In genomic region chr3:73493543-73494314, GRCh38 we compare ENCODE assay signal across 18 cellular contexts.
DNase-seq lines count a peak whose midpoint lies in the region; ATAC-seq, FAIRE-seq and TF ChIP-seq lines count a peak whose summit lies in the region.
"Had no signal": no experiment of that assay in that cellular context is flagged by ENCODE, and none has a peak within 500 bp of the region (broad histone marks: within the 10 kb centered on the region; RNA-seq: fewer than 3 reads in every experiment).

No MANE protein-coding gene starts in this region.

- no peak for DNase-seq in HEK293T (ENCODE audit: extremely low spot score)
- DNase-seq in astrocyte (ENCODE audit: low read depth), result peak; percentile 87
- DNase-seq in heart left ventricle, result no peak
- DNase-seq in COLO829 (ENCODE audit: low spot score), result no peak
- DNase-seq in NCI-H345 (lab: John Stamatoyannopoulos, UW), result no peak
- no peak for DNase-seq in NCI-H1105 treated with DMSO at 0.1 percent for 48 hours (lab: John Stamatoyannopoulos, UW)
- DNase-seq: CD8-positive, alpha-beta T cell; mucosa of descending colon; NCI-H1092; NCI-H510A treated with DMSO at 0.1 percent for 48 hours; stimulated activated CD4-positive, alpha-beta T cell treated with anti-CD3 and anti-CD28 coated beads, Interleukin-4, amount 100 ng/mL, for 4 hours; stimulated activated naive B cell treated with anti-CD40 and anti-IgM and Interleukin-4, amounts not matched to agents 10 μg/mL and 1 μg/mL and 100 μg/mL, for 72 hours had no signal

- H3K4me2 ChIP-seq in astrocyte (ENCODE audit: low read length) (peak overlapping the region; percentile 51), skeletal muscle satellite cell (ENCODE audit: low read length) (peak overlapping the region; percentile 49)

- H3K27ac Mint-ChIP-seq in astrocyte (ENCODE audit: unreplicated experiment), result peak overlapping the region; percentile 82
- H3K27ac Mint-ChIP-seq: CD8-positive, alpha-beta T cell; stimulated activated naive B cell treated with anti-CD40 and anti-IgM and Interleukin-4, amounts not matched to agents 10 μg/mL and 1 μg/mL and 100 μg/mL, for 72 hours; T-helper 2 cell treated with Interferon-gamma antibody and Interleukin-4, amounts not matched to agents 5 μg/mL and 100 μg/mL, for 36 hours had no signal

- no peaks in the 10 kb centered on the region for H3K27me3 ChIP-seq in astrocyte (ENCODE audit: insufficient read depth, low read length)
- H3K27me3 ChIP-seq in heart left ventricle, result no peaks in the 10 kb centered on the region
- H3K27me3 ChIP-seq in skeletal muscle satellite cell (ENCODE audit: control insufficient read depth, insufficient read depth, low read length), result no peaks in the 10 kb centered on the region

- no peaks in the 10 kb centered on the region for H3K27me3 Mint-ChIP-seq in astrocyte (ENCODE audit: low read depth, unreplicated experiment)

- no peaks in the 10 kb centered on the region for H3K9me3 Mint-ChIP-seq in astrocyte (ENCODE audit: unreplicated experiment)
- H3K9me3 Mint-ChIP-seq: brain; CD8-positive, alpha-beta T cell; stimulated activated naive B cell treated with anti-CD40 and anti-IgM and Interleukin-4, amounts not matched to agents 10 μg/mL and 1 μg/mL and 100 μg/mL, for 72 hours; T-helper 2 cell treated with Interferon-gamma antibody and Interleukin-4, amounts not matched to agents 5 μg/mL and 100 μg/mL, for 36 hours had no signal

- H3K4me1 ChIP-seq in astrocyte (ENCODE audit: insufficient read depth, low read length) (peaks cover 15% of the 10 kb centered on the region), heart left ventricle (peaks cover 0 to 69% (median 36%) of the 10 kb centered on the region in 12 donors), skeletal muscle satellite cell (ENCODE audit: control insufficient read depth, insufficient read depth, low read length) (peaks cover 16% of the 10 kb centered on the region)
- H3K4me1 ChIP-seq: prostate gland had no signal

- H3K9ac ChIP-seq in astrocyte (ENCODE audit: low read length), result peak overlapping the region; percentile 16
- peak overlapping the region; percentile 4 for H3K9ac ChIP-seq in skeletal muscle satellite cell (ENCODE audit: low read depth, low read length)

- CTCF ChIA-PET in HEK293T (lab: Yijun Ruan, JAX), result interaction anchor here (1.2 to 1.3 kb wide), 2 partner anchors 14 to 24 kb away, joined by 3 to 5 read pairs; no protein-coding TSS in a partner anchor

- H3K9me3 ChIP-seq in astrocyte (ENCODE audit: insufficient read depth, low read depth, low read length) (no peaks in the 10 kb centered on the region), heart left ventricle (no peaks in the 10 kb centered on the region), skeletal muscle satellite cell (replicated peaks; ENCODE audit: low read length) (no peaks in the 10 kb centered on the region)
- H3K9me3 ChIP-seq: mucosa of descending colon, prostate gland had no signal

- peak in 2 of 4 donors; percentile 41 to 44 for ATAC-seq in heart left ventricle
- ATAC-seq: CD8-positive, alpha-beta T cell; mucosa of descending colon; stimulated activated naive B cell treated with anti-CD40 and anti-IgM and Interleukin-4, amounts not matched to agents 10 μg/mL and 1 μg/mL and 100 μg/mL, for 72 hours had no signal

- H3K4me3 ChIP-seq in astrocyte (ENCODE audit: insufficient read depth, low read depth, low read length) (no peak overlapping the region), heart left ventricle (no peak overlapping the region), skeletal muscle satellite cell (ENCODE audit: low read length) (no peak overlapping the region)
- H3K4me3 ChIP-seq: mucosa of descending colon, prostate gland had no signal

- H3K4me1 Mint-ChIP-seq in astrocyte (ENCODE audit: low read depth, unreplicated experiment), result peaks cover 37% of the 10 kb centered on the region
- H3K4me1 Mint-ChIP-seq: stimulated activated naive B cell treated with anti-CD40 and anti-IgM and Interleukin-4, amounts not matched to agents 10 μg/mL and 1 μg/mL and 100 μg/mL, for 72 hours had no signal

- H3K36me3 ChIP-seq in astrocyte (ENCODE audit: insufficient read depth, low read length), result no peaks in the 10 kb centered on the region
- H3K36me3 ChIP-seq in heart left ventricle, result no peaks in the 10 kb centered on the region
- no peaks in the 10 kb centered on the region for H3K36me3 ChIP-seq in skeletal muscle satellite cell (ENCODE audit: insufficient read depth, low read length)
- H3K36me3 ChIP-seq: prostate gland had no signal

- H3K27ac ChIP-seq in astrocyte (ENCODE audit: low read depth, low read length) (peak overlapping the region; percentile 75), heart left ventricle (peak overlapping the region in 8 of 12 donors; percentile 1 to 49 (median 18))
- H3K27ac ChIP-seq: prostate gland, RWPE1 had no signal

- no peak for TF ChIP-seq POLR2A in heart left ventricle (IDR thresholded peaks at IDR 0.05)

- TF ChIP-seq CTCF in astrocyte (IDR thresholded peaks at IDR 0.05; ENCODE audit: insufficient read depth, low read depth, low read length) (no peak), heart left ventricle (IDR thresholded peaks at IDR 0.05) (no peak)

- no peaks in the 10 kb centered on the region for H3K79me2 ChIP-seq in astrocyte (ENCODE audit: insufficient read depth, low read length)

- POLR2A ChIA-PET in HEK293T (lab: Yijun Ruan, JAX), result no interaction called here

- 33 to 50% (median 42%) methylated on average over 7 of the region's 7 CpGs for WGBS in heart left ventricle, 4 donors

- no peaks in the 10 kb centered on the region for H4K20me1 ChIP-seq in astrocyte (ENCODE audit: insufficient read depth, low read length)

- H3K36me3 Mint-ChIP-seq in astrocyte (ENCODE audit: low read depth, unreplicated experiment), result no peaks in the 10 kb centered on the region
- H3K36me3 Mint-ChIP-seq: brain; CD8-positive, alpha-beta T cell; stimulated activated naive B cell treated with anti-CD40 and anti-IgM and Interleukin-4, amounts not matched to agents 10 μg/mL and 1 μg/mL and 100 μg/mL, for 72 hours had no signal

- FAIRE-seq in astrocyte (lab: Jason Lieb, UNC), result peak; percentile 97
- FAIRE-seq: endothelial cell of umbilical vein had no signal

- H3K4me3 Mint-ChIP-seq in astrocyte (ENCODE audit: unreplicated experiment), result no peak overlapping the region
- H3K4me3 Mint-ChIP-seq: brain; CD8-positive, alpha-beta T cell; stimulated activated naive B cell treated with anti-CD40 and anti-IgM and Interleukin-4, amounts not matched to agents 10 μg/mL and 1 μg/mL and 100 μg/mL, for 72 hours; T-helper 2 cell treated with Interferon-gamma antibody and Interleukin-4, amounts not matched to agents 5 μg/mL and 100 μg/mL, for 36 hours had no signal

- intact Hi-C loops in heart left ventricle (cut with DNase I), result no loop called here

- peak overlapping the region; percentile 2 for H2AFZ ChIP-seq in astrocyte (ENCODE audit: low read depth, low read length)

TF ChIP-seq in HEK293T, 16 proteins besides CTCF, POLR2A, EP300 and RAD21:
- TF ChIP-seq CTBP1 (IDR thresholded peaks at IDR 0.05; ENCODE audit: borderline replicate concordance), result no peak
- TF ChIP-seq PKNOX1 (IDR thresholded peaks at IDR 0.05), result peak; percentile 69
